Comparison of ENCODE assay signal across 8 cellular contexts in genomic region chr5:176362098-176362442, GRCh38. TPM values are rescaled to one million over a fixed set of nuclear protein-coding genes. Genes with fewer than 3 reads are reported as not detected.
A peak's percentile ranks its signal among the peaks of the same experiment; 100 is the strongest.
DNase-seq lines count a peak whose midpoint lies in the region; ATAC-seq, FAIRE-seq and TF ChIP-seq lines count a peak whose summit lies in the region.

No MANE protein-coding gene starts in this region.

- H3K79me2 ChIP-seq in Karpas-422 (ENCODE audit: low read length) (peaks cover 39% of the 10 kb centered on the region), H1 (ENCODE audit: control insufficient read depth in 1 of 2, insufficient read depth in 2 of 2, low read length in 2 of 2) (peaks cover 5 to 28% of the 10 kb centered on the region in 2 experiments; a peak in 3 of 4 replicates), trophoblast cell (ENCODE audit: control insufficient read depth, insufficient read depth, low read length, poor library complexity) (peaks cover 7% of the 10 kb centered on the region)

- TF ChIP-seq EP300 in H1 (IDR thresholded peaks at IDR 0.05; ENCODE audit: borderline replicate concordance in 1 of 2, low read depth in 2 of 2, low read length in 2 of 2) = no peak

- H4K5ac ChIP-seq in H1 (ENCODE audit: insufficient read length, low read depth, low read length) = no peak overlapping the region

- H3K27me3 ChIP-seq in heart left ventricle = no peaks in the 10 kb centered on the region
- H3K27me3 ChIP-seq in Karpas-422 (ENCODE audit: low read length) = no peaks in the 10 kb centered on the region
- H3K27me3 ChIP-seq in H1 (replicated peaks in 1 of 4; ENCODE audit: control insufficient read depth in 3 of 4, extremely low read depth in 1 of 4, insufficient read depth in 3 of 4, low read length in 3 of 4) = peaks cover 7 to 40% (median 31%) of the 10 kb centered on the region in 4 experiments
- H3K27me3 ChIP-seq in trophoblast cell (ENCODE audit: insufficient read depth, low read length) = peaks cover 17% of the 10 kb centered on the region

- H3K9me2 ChIP-seq in Karpas-422 (replicated peaks; ENCODE audit: insufficient read depth, low read length) = no peaks in the 10 kb centered on the region

- H3K4me2 ChIP-seq in Karpas-422 (ENCODE audit: low read depth, low read length, poor library complexity, severe bottlenecking) = peak overlapping the region; percentile 91
- H3K4me2 ChIP-seq in H1 (ENCODE audit: insufficient read depth in 1 of 2, low read depth in 2 of 2, low read length in 2 of 2) = peak overlapping the region; percentile 68 to 79
- H3K4me2 ChIP-seq in trophoblast cell (ENCODE audit: low read length) = peak overlapping the region; percentile 87

- no peak for ATAC-seq in heart left ventricle
- no peak for ATAC-seq in left ventricle myocardium superior

- H2BK15ac ChIP-seq in H1 (ENCODE audit: low read length) = no peak overlapping the region

- no peak for TF ChIP-seq RAD21 in H1 (IDR thresholded peaks at IDR 0.05 in 1 of 2, conservative IDR thresholded peaks at IDR 0.05 in 1 of 2; ENCODE audit: low read depth in 2 of 2, low read length in 2 of 2)

- TF ChIP-seq CTCF in heart left ventricle (IDR thresholded peaks at IDR 0.05) (no peak), H1 (IDR thresholded peaks at IDR 0.05; ENCODE audit: control extremely low read depth in 1 of 3, insufficient read depth in 1 of 3, low read depth in 1 of 3, low read length in 3 of 3) (no peak)

- no peak overlapping the region for H3K4ac ChIP-seq in H1 (replicated peaks; ENCODE audit: insufficient read length, low read depth, low read length)
- no peak overlapping the region for H3K4ac ChIP-seq in trophoblast cell (ENCODE audit: low read depth, low read length)

- H3K18ac ChIP-seq in H1 (ENCODE audit: extremely low read depth, low read length) (peak overlapping the region; percentile 44; the same call in 1 of the 2 replicates), trophoblast cell (ENCODE audit: low read length) (no peak overlapping the region)

- H4K91ac ChIP-seq in H1 (replicated peaks; ENCODE audit: insufficient read length, low read length) (no peak overlapping the region), trophoblast cell (ENCODE audit: low read depth, low read length) (no peak overlapping the region)

- peak overlapping the region; percentile 57 to 100 (median 87) for H3K4me3 ChIP-seq in heart left ventricle
- H3K4me3 ChIP-seq in Karpas-422 (ENCODE audit: low read length) = peak overlapping the region; percentile 91
- peak overlapping the region; percentile 79 to 95 (median 92); a peak in 7 of 8 replicates for H3K4me3 ChIP-seq in H1 (ENCODE audit: extremely low read depth in 1 of 4, insufficient read depth in 2 of 4, low read depth in 3 of 4, low read length in 4 of 4)
- H3K4me3 ChIP-seq in trophoblast cell (ENCODE audit: low read depth, low read length) = peak overlapping the region; percentile 70

- intact Hi-C loops in heart left ventricle (cut with DNase I) = loop anchor here in 5 of 10 donors (1.0 to 10.0 kb wide), 7 partner anchors 26 to 283 kb away; partner anchors contain the start of genes HIGD2A (in 2 of the 5), NOP16 (in 2 of the 5), CLTB (in 1 of the 5) and FAF2 (in 1 of the 5)
- intact Hi-C loops in left ventricle myocardium superior (cut with micrococcal nuclease) = no loop called here

- H3K27ac ChIP-seq in heart left ventricle = peak overlapping the region in 11 of 12 donors; percentile 28 to 91 (median 86)
- H3K27ac ChIP-seq in Karpas-422 (ENCODE audit: low read length) = peak overlapping the region; percentile 92
- H3K27ac ChIP-seq in H1 (ENCODE audit: low read depth, low read length) = no peak overlapping the region
- no peak overlapping the region for H3K27ac ChIP-seq in trophoblast cell (ENCODE audit: low read depth, low read length)

- no peak overlapping the region for H2AK5ac ChIP-seq in H1 (ENCODE audit: low read depth, low read length)
- H2AK5ac ChIP-seq in trophoblast cell (ENCODE audit: low read length) = no peak overlapping the region

- TF ChIP-seq POLR2A in heart left ventricle (IDR thresholded peaks at IDR 0.05) = no peak
- TF ChIP-seq POLR2A in H1 (IDR thresholded peaks at IDR 0.05; ENCODE audit: control extremely low read depth in 1 of 2, low read depth in 2 of 2, low read length in 2 of 2) = no peak

- 36 to 41% (median 39%) methylated on average over 12 of the region's 12 CpGs for WGBS in heart left ventricle, 4 donors
- WGBS in H1 (ENCODE audit: extremely low coverage in 1 of 2, insufficient coverage in 1 of 2, insufficient read length in 1 of 2, insufficient replicate concordance in 2 of 2, low coverage in 1 of 2, low lambda C conversion rate in 2 of 2, missing lambda C conversion rate in 1 of 2), 2 experiments = 24% methylated on average over 12 of the region's 12 CpGs; no CpG with 5 or more reads in 1 of the 2 experiments
- WGBS in trophoblast cell (ENCODE audit: extremely low coverage, insufficient coverage, insufficient read length) = no CpG with 5 or more reads among the region's 12 CpGs

- no peak overlapping the region for H2BK12ac ChIP-seq in H1 (ENCODE audit: low read depth, low read length)
- no peak overlapping the region for H2BK12ac ChIP-seq in trophoblast cell (ENCODE audit: low read length)

- peak overlapping the region; percentile 91 for H3K9ac ChIP-seq in Karpas-422 (ENCODE audit: low read length)
- peak overlapping the region in 1 of 4 experiments; percentile 95; a peak in 1 of 7 replicates for H3K9ac ChIP-seq in H1 (replicated peaks in 1 of 4; ENCODE audit: extremely low read depth in 1 of 4, low read depth in 3 of 4, low read length in 3 of 4)
- no peak overlapping the region for H3K9ac ChIP-seq in trophoblast cell (ENCODE audit: low read length)

- H3K79me1 ChIP-seq in H1 (ENCODE audit: low read depth, low read length) = peaks cover 5% of the 10 kb centered on the region; the same call in 1 of the 2 replicates
- peaks cover 10% of the 10 kb centered on the region for H3K79me1 ChIP-seq in trophoblast cell (ENCODE audit: low read length)

- H2BK20ac ChIP-seq in H1 (ENCODE audit: low read length) = no peak overlapping the region

- H2AFZ ChIP-seq in Karpas-422 (ENCODE audit: low read length) = peak overlapping the region; percentile 72; the same call in 1 of the 2 replicates
- peak overlapping the region; percentile 54; the same call in 1 of the 2 replicates for H2AFZ ChIP-seq in H1 (ENCODE audit: low read length)
- peak overlapping the region; percentile 18 for H2AFZ ChIP-seq in trophoblast cell (ENCODE audit: insufficient read depth, low read length, poor library complexity)

- FAIRE-seq in H1 (lab: Jason Lieb, UNC) = no peak

- no peak overlapping the region; the same call in 1 of the 2 replicates for H4K8ac ChIP-seq in H1 (ENCODE audit: extremely low read depth, insufficient read depth, low read length)
- peak overlapping the region; percentile 15 for H4K8ac ChIP-seq in trophoblast cell (ENCODE audit: low read depth, low read length)

- 0 out of 2 replicates have a peak overlapping the region, but pooled peaks have one; percentile 81 for H2BK5ac ChIP-seq in H1 (ENCODE audit: low read depth, low read length)
- H2BK5ac ChIP-seq in trophoblast cell (ENCODE audit: low read depth, low read length, poor library complexity) = no peak overlapping the region

- H2BK120ac ChIP-seq in H1 (replicated peaks; ENCODE audit: low read depth, low read length) (no peak overlapping the region), trophoblast cell (ENCODE audit: insufficient read depth, low read length, poor library complexity) (no peak overlapping the region)

- H3K14ac ChIP-seq in H1 (ENCODE audit: insufficient read length) = no peak overlapping the region
- no peak overlapping the region for H3K14ac ChIP-seq in trophoblast cell (ENCODE audit: low read length)

- H4K20me1 ChIP-seq in Karpas-422 (ENCODE audit: insufficient read depth, low read depth, low read length) (peaks cover 5% of the 10 kb centered on the region; the same call in 1 of the 2 replicates), H1 (replicated peaks in 1 of 2; ENCODE audit: control insufficient read depth in 1 of 2, insufficient read depth in 2 of 2, low read length in 2 of 2) (peaks cover 0 to 6% of the 10 kb centered on the region in 2 experiments)

- H3K23me2 ChIP-seq in H1 (ENCODE audit: low read depth, low read length) = peaks cover 19% of the 10 kb centered on the region

- H3K4me1 ChIP-seq in heart left ventricle = peaks cover 0 to 40% (median 22%) of the 10 kb centered on the region in 12 donors
- H3K4me1 ChIP-seq in Karpas-422 (ENCODE audit: low read length) = peaks cover 51% of the 10 kb centered on the region
- H3K4me1 ChIP-seq in H1 (replicated peaks in 1 of 4; ENCODE audit: control insufficient read depth in 3 of 4, insufficient read depth in 4 of 4, low read length in 3 of 4) = peaks cover 0 to 5% (median 3%) of the 10 kb centered on the region in 4 experiments; a peak in 4 of 7 replicates
- peaks cover 8 to 12% of the 10 kb centered on the region in 2 experiments for H3K4me1 ChIP-seq in trophoblast cell (ENCODE audit: control insufficient read depth in 1 of 2, insufficient read depth in 2 of 2, low read length in 2 of 2)

- POLR2A ChIA-PET in H1 (lab: Charles Lee; ENCODE audit: partially characterized antibody) = interaction anchor here (0.7 to 3.6 kb wide), 15 partner anchors 10 to 217 kb away, joined by 3 to 30 read pairs (median 3); partner anchors contain the start of genes HIGD2A, NOP16 and RNF44

- CTCF ChIA-PET in H1 (lab: Charles Lee; ENCODE audit: partially characterized antibody) = interaction anchor here (1.1 to 2.0 kb wide), 2 partner anchors 14 to 44 kb away, joined by 3 to 9 read pairs; no protein-coding TSS in a partner anchor

- H3K56ac ChIP-seq in H1 (replicated peaks; ENCODE audit: insufficient read length, low read depth, low read length) = no peak overlapping the region

- H3K23ac ChIP-seq in H1 (ENCODE audit: insufficient read length) (no peak overlapping the region), trophoblast cell (ENCODE audit: low read length) (no peak overlapping the region)

- H4K12ac ChIP-seq in trophoblast cell (ENCODE audit: low read depth, low read length) = no peak overlapping the region

- H3K36me3 ChIP-seq in heart left ventricle (peaks cover 0 to 25% (median 22%) of the 10 kb centered on the region in 9 donors), Karpas-422 (ENCODE audit: insufficient read depth, low read length) (peaks cover 10% of the 10 kb centered on the region; the same call in 1 of the 2 replicates), H1 (ENCODE audit: control insufficient read depth in 2 of 4, insufficient read depth in 4 of 4, low read length in 3 of 4) (peaks cover 0 to 17% (median under 1%) of the 10 kb centered on the region in 4 experiments; a peak in 2 of 8 replicates), trophoblast cell (ENCODE audit: control insufficient read depth in 1 of 2, insufficient read depth in 2 of 2, low read length in 2 of 2) (peaks cover 2 to 5% of the 10 kb centered on the region in 2 experiments)

- H3K9me3 ChIP-seq in heart left ventricle (no peaks in the 10 kb centered on the region), Karpas-422 (ENCODE audit: low read length) (no peaks in the 10 kb centered on the region), H1 (ENCODE audit: insufficient read depth in 2 of 2, low read depth in 1 of 2, low read length in 1 of 2) (no peaks in the 10 kb centered on the region), trophoblast cell (ENCODE audit: insufficient read depth, low read depth, low read length) (peaks cover 5% of the 10 kb centered on the region)

- DNase-seq in heart left ventricle (no peak), left ventricle myocardium superior (no peak), Karpas-422 (peak; percentile 87), H1 (ENCODE audit: low read depth in 1 of 2, low spot score in 2 of 2) (no peak), trophoblast cell (no peak), OCI-M1 (lab: John Stamatoyannopoulos, UW) (no peak), DMS79 treated with DMSO at 0.1 percent for 48 hours (lab: John Stamatoyannopoulos, UW) (no peak), NCI-H2171 (lab: John Stamatoyannopoulos, UW) (no peak)

RNA-seq across cellular contexts. Expression of gene KIAA1191, which starts 0.5 kb away (rescaled TPM):
- total RNA-seq in heart left ventricle (100 to 1,000 TPM in 5 of 9 donors, 10 to 100 TPM in 4; 68.4 to 143 (median 104) TPM), left ventricle myocardium superior (82.2 TPM)
- polyA plus RNA-seq in heart left ventricle (10 to 100 TPM; 42.8 to 61.8 TPM), H1 (2011; rRNA removed) (86.4 and 107 TPM in 2 replicates)
- total RNA-seq in Karpas-422 (2014; rRNA removed; shearing (Covaris generic); ENCODE audit: low replicate concordance) = 40.8 and 57.5 TPM in 2 replicates
- 88.0 and 96.4 TPM in 2 replicates for total RNA-seq in H1 (2021; fragmentation: NEBNext Ultra II Directional; extraction: Animal tissue kit (Norgen Biotek cat#: 25700))
- 103 TPM for polyA plus RNA-seq in H1 (2011; cell fraction: cytosol; rRNA removed)
- polyA plus RNA-seq in H1 (2011; cell fraction: nucleus; rRNA removed) = 111 TPM
- 58.2 to 80.3 TPM (median 65.6 TPM) in 4 replicates for polyA plus RNA-seq in H1 (2012, experiment 1 of 2)
- 68.2 TPM for polyA plus RNA-seq in H1 (2012, experiment 2 of 2)
- 67.5 TPM for polyA plus RNA-seq in H1 (2013, experiment 1 of 2)
- 68.6 TPM for polyA plus RNA-seq in H1 (2013, experiment 2 of 2)
- 133 and 136 TPM in 2 replicates for polyA minus RNA-seq in H1 (2011; rRNA and poly(A)+ RNA removed)
- 74.5 TPM for polyA minus RNA-seq in H1 (2011; cell fraction: cytosol; rRNA and poly(A)+ RNA removed)
- 85.7 TPM for polyA minus RNA-seq in H1 (2011; cell fraction: nucleus; rRNA and poly(A)+ RNA removed)
- 60.9 and 62.1 TPM in 2 replicates for polyA plus RNA-seq in trophoblast cell (2013)

RNA-seq across cellular contexts. Expression of gene ARL10, which starts 3.2 kb away (rescaled TPM):
- total RNA-seq in heart left ventricle (1 to 10 TPM; 2.9 to 8.1 (median 5.4) TPM), left ventricle myocardium superior (4.4 TPM)
- polyA plus RNA-seq in heart left ventricle (1 to 10 TPM; 1.5 to 4.8 TPM), H1 (2011; rRNA removed) (3.1 and 3.6 TPM in 2 replicates)
- total RNA-seq in Karpas-422 (2014; rRNA removed; shearing (Covaris generic); ENCODE audit: low replicate concordance) = 4.8 and 5.8 TPM in 2 replicates
- 6.7 and 7.4 TPM in 2 replicates for total RNA-seq in H1 (2021; fragmentation: NEBNext Ultra II Directional; extraction: Animal tissue kit (Norgen Biotek cat#: 25700))
- 5.3 TPM for polyA plus RNA-seq in H1 (2011; cell fraction: cytosol; rRNA removed)
- 6.2 TPM for polyA plus RNA-seq in H1 (2011; cell fraction: nucleus; rRNA removed)
- polyA plus RNA-seq in H1 (2012, experiment 1 of 2) = 3.4 to 3.9 TPM (median 3.7 TPM) in 4 replicates
- polyA plus RNA-seq in H1 (2012, experiment 2 of 2) = 0.38 TPM
- 3.9 TPM for polyA plus RNA-seq in H1 (2013, experiment 1 of 2)
- polyA plus RNA-seq in H1 (2013, experiment 2 of 2) = 4.7 TPM
- 5.3 and 7.4 TPM in 2 replicates for polyA minus RNA-seq in H1 (2011; rRNA and poly(A)+ RNA removed)
- polyA minus RNA-seq in H1 (2011; cell fraction: cytosol; rRNA and poly(A)+ RNA removed) = 5.7 TPM
- 10.9 TPM for polyA minus RNA-seq in H1 (2011; cell fraction: nucleus; rRNA and poly(A)+ RNA removed)
- 3.0 and 3.7 TPM in 2 replicates for polyA plus RNA-seq in trophoblast cell (2013)

RNA-seq across cellular contexts. Expression of gene NOP16, which starts 26.3 kb away (rescaled TPM):
- total RNA-seq in heart left ventricle (10 to 100 TPM in 8 of 9 donors, 1 to 10 TPM in 1; 9.3 to 33.9 (median 15.8) TPM), left ventricle myocardium superior (19.0 TPM)
- polyA plus RNA-seq in heart left ventricle (10 to 100 TPM; 33.4 to 83.4 TPM), H1 (2011; rRNA removed) (46.9 and 49.7 TPM in 2 replicates)
- total RNA-seq in Karpas-422 (2014; rRNA removed; shearing (Covaris generic); ENCODE audit: low replicate concordance) = 19.8 and 57.5 TPM in 2 replicates
- total RNA-seq in H1 (2021; fragmentation: NEBNext Ultra II Directional; extraction: Animal tissue kit (Norgen Biotek cat#: 25700)) = 65.2 and 65.9 TPM in 2 replicates
- polyA plus RNA-seq in H1 (2011; cell fraction: cytosol; rRNA removed) = 89.6 TPM
- polyA plus RNA-seq in H1 (2011; cell fraction: nucleus; rRNA removed) = 62.6 TPM
- polyA plus RNA-seq in H1 (2012, experiment 1 of 2) = 82.9 to 108 TPM (median 85.4 TPM) in 4 replicates
- polyA plus RNA-seq in H1 (2012, experiment 2 of 2) = 39.9 TPM
- 57.2 TPM for polyA plus RNA-seq in H1 (2013, experiment 1 of 2)
- polyA plus RNA-seq in H1 (2013, experiment 2 of 2) = 59.9 TPM
- polyA minus RNA-seq in H1 (2011; rRNA and poly(A)+ RNA removed) = 21.0 and 23.8 TPM in 2 replicates
- polyA minus RNA-seq in H1 (2011; cell fraction: cytosol; rRNA and poly(A)+ RNA removed) = 36.3 TPM
- polyA minus RNA-seq in H1 (2011; cell fraction: nucleus; rRNA and poly(A)+ RNA removed) = 34.0 TPM
- polyA plus RNA-seq in trophoblast cell (2013) = 27.9 and 28.9 TPM in 2 replicates

RNA-seq across cellular contexts. Expression of gene HIGD2A, which starts 26.5 kb away (rescaled TPM):
- total RNA-seq in heart left ventricle (100 to 1,000 TPM; 177 to 318 (median 218) TPM), left ventricle myocardium superior (222 TPM)
- polyA plus RNA-seq in heart left ventricle (100 to 1,000 TPM; 229 to 454 TPM), H1 (2011; rRNA removed) (264 and 314 TPM in 2 replicates)
- 146 and 207 TPM in 2 replicates for total RNA-seq in Karpas-422 (2014; rRNA removed; shearing (Covaris generic); ENCODE audit: low replicate concordance)
- total RNA-seq in H1 (2021; fragmentation: NEBNext Ultra II Directional; extraction: Animal tissue kit (Norgen Biotek cat#: 25700)) = 95.5 and 104 TPM in 2 replicates
- 196 TPM for polyA plus RNA-seq in H1 (2011; cell fraction: cytosol; rRNA removed)
- 124 TPM for polyA plus RNA-seq in H1 (2011; cell fraction: nucleus; rRNA removed)
- polyA plus RNA-seq in H1 (2012, experiment 1 of 2) = 111 to 147 TPM (median 133 TPM) in 4 replicates
- 246 TPM for polyA plus RNA-seq in H1 (2012, experiment 2 of 2)
- 173 TPM for polyA plus RNA-seq in H1 (2013, experiment 1 of 2)
- 166 TPM for polyA plus RNA-seq in H1 (2013, experiment 2 of 2)
- polyA minus RNA-seq in H1 (2011; rRNA and poly(A)+ RNA removed) = 41.8 and 42.5 TPM in 2 replicates
- polyA minus RNA-seq in H1 (2011; cell fraction: cytosol; rRNA and poly(A)+ RNA removed) = 61.7 TPM
- polyA minus RNA-seq in H1 (2011; cell fraction: nucleus; rRNA and poly(A)+ RNA removed) = 40.2 TPM
- 172 and 175 TPM in 2 replicates for polyA plus RNA-seq in trophoblast cell (2013)

RNA-seq across cellular contexts. Expression of gene CLTB, which starts 54.3 kb away (rescaled TPM):
- total RNA-seq in heart left ventricle = 100 to 1,000 TPM; 185 to 401 (median 231) TPM
- 100 to 1,000 TPM; 461 to 464 TPM for polyA plus RNA-seq in heart left ventricle
- total RNA-seq in left ventricle myocardium superior = 223 TPM
- 31.7 and 78.9 TPM in 2 replicates for total RNA-seq in Karpas-422 (2014; rRNA removed; shearing (Covaris generic); ENCODE audit: low replicate concordance)
- 25.9 and 29.2 TPM in 2 replicates for total RNA-seq in H1 (2021; fragmentation: NEBNext Ultra II Directional; extraction: Animal tissue kit (Norgen Biotek cat#: 25700))
- polyA plus RNA-seq in H1 (2011; rRNA removed) = 34.9 and 47.7 TPM in 2 replicates
- 41.4 TPM for polyA plus RNA-seq in H1 (2011; cell fraction: cytosol; rRNA removed)
- 28.8 TPM for polyA plus RNA-seq in H1 (2011; cell fraction: nucleus; rRNA removed)
- polyA plus RNA-seq in H1 (2012, experiment 1 of 2) = 22.6 to 32.6 TPM (median 26.8 TPM) in 4 replicates
- polyA plus RNA-seq in H1 (2012, experiment 2 of 2) = 30.9 TPM
- 25.5 TPM for polyA plus RNA-seq in H1 (2013, experiment 1 of 2)
- polyA plus RNA-seq in H1 (2013, experiment 2 of 2) = 28.5 TPM
- polyA minus RNA-seq in H1 (2011; rRNA and poly(A)+ RNA removed) = 7.8 and 8.5 TPM in 2 replicates
- 19.6 TPM for polyA minus RNA-seq in H1 (2011; cell fraction: cytosol; rRNA and poly(A)+ RNA removed)
- 7.8 TPM for polyA minus RNA-seq in H1 (2011; cell fraction: nucleus; rRNA and poly(A)+ RNA removed)
- polyA plus RNA-seq in trophoblast cell (2013) = 128 and 137 TPM in 2 replicates

Comparison
In these comparisons a context has a peak if more than half of its experiments do, and no peak if none do; other contexts are left out.
1. H3K27ac ChIP-seq: peak in heart left ventricle (11 of 12) and Karpas-422 (single experiment); none in H1 (single experiment) and trophoblast cell (single experiment).
2. H2AFZ ChIP-seq: peak in every context shown above with its lines; median percentile 72 in Karpas-422; 54 in H1; 18 in trophoblast cell.
3. Peak in every context shown above with its lines, with median percentiles within 50 percentile points of each other: H3K4me3 ChIP-seq and H3K4me2 ChIP-seq.